4 cellular contexts compared by ENCODE assay signal in genomic region chr20:37472435-37472834, GRCh38. TPM values are rescaled to one million over a fixed set of nuclear protein-coding genes. Genes with fewer than 3 reads are reported as not detected.
"Had no signal": no experiment of that assay in that cellular context is flagged by ENCODE, and none has a peak within 500 bp of the region (broad histone marks: within the 10 kb centered on the region; RNA-seq: fewer than 3 reads in every experiment).

No MANE protein-coding gene starts in this region.

RNA-seq across cellular contexts. Expression of gene NNAT, which starts 48.6 kb away (rescaled TPM):
- total RNA-seq: LHCN-M2, M059J, MCF 10A, NCI-H460 had no signal
